1 cellular context compared by ENCODE assay signal in genomic region chr1:92736395-92736794, GRCh38.
TF ChIP-seq lines count a peak whose summit lies in the region.

No MANE protein-coding gene starts in this region.

TF ChIP-seq in HCT116, 20 proteins besides CTCF, POLR2A, EP300 and RAD21 (continued from another document):
- TF ChIP-seq SP1 (IDR thresholded peaks at IDR 0.05; ENCODE audit: low read depth) (no peak), ATF3 (IDR thresholded peaks at IDR 0.05) (no peak), MAX (IDR thresholded peaks at IDR 0.05) (no peak), ZFX (IDR thresholded peaks at IDR 0.05) (no peak), SIN3A (IDR thresholded peaks at IDR 0.05; ENCODE audit: low read depth) (no peak), FOSL1 (IDR thresholded peaks at IDR 0.05; ENCODE audit: low read depth) (no peak), EZH2 (IDR thresholded peaks at IDR 0.05) (no peak)
